In the genomic region with DNA sequence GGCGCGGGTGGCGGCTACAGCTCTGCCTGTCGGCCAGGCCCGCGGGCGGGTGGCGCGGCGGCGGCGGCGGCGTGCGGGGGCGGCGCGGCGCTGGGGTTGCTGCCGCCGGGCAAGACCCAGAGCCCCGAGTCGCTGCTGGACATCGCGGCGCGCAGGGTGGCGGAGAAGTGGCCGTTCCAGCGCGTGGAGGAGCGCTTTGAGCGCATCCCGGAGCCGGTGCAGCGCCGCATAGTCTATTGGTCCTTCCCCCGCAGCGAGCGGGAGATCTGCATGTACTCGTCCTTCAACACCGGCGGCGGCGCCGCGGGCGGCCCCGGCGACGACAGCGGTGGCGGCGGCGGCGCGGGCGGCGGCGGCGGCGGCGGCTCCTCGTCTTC, we compare ENCODE assay signal across 8 cellular contexts. TPM values are rescaled to one million over a fixed set of nuclear protein-coding genes. Genes with fewer than 3 reads are reported as not detected.
DNase-seq lines count a peak whose midpoint lies in the region; ATAC-seq and TF ChIP-seq lines count a peak whose summit lies in the region.

No MANE protein-coding gene starts in this region.

- no peak for ATAC-seq in aorta (ENCODE audit: low FRiP score)

- WGBS in H9 (ENCODE audit: extremely low coverage, insufficient read length, low lambda C conversion rate) = no CpG with 5 or more reads among the region's 64 CpGs
- WGBS in aorta, 2 donors = 0% methylated on average over 23 to 64 of the region's 64 CpGs

- H3K18ac ChIP-seq in H9 (ENCODE audit: insufficient read length, low read depth, low read length) = no peak overlapping the region

- H3K36me3 ChIP-seq in aorta (ENCODE audit: control insufficient read depth in 1 of 2, insufficient read depth in 2 of 2, low read length in 1 of 2) = no peaks in the 10 kb centered on the region

- H2BK120ac ChIP-seq in H9 (ENCODE audit: low read depth, low read length, poor library complexity, severe bottlenecking) = no peak overlapping the region

- no peak overlapping the region for H3T11ph ChIP-seq in H9 (ENCODE audit: low read length)

- H3K4me1 Mint-ChIP-seq in H9 = peaks cover 43 to 44% of the 10 kb centered on the region in 2 experiments
- H3K4me1 Mint-ChIP-seq in T-helper 2 cell treated with Interferon-gamma antibody and Interleukin-4, amounts not matched to agents 5 μg/mL and 100 μg/mL, for 36 hours (ENCODE audit: low read depth) = peaks cover 41% of the 10 kb centered on the region

- H4K91ac ChIP-seq in H9 (ENCODE audit: insufficient read length, low read depth, low read length) = no peak overlapping the region

- H2AFZ ChIP-seq in H9 (ENCODE audit: low read length) = no peak overlapping the region

- no peak overlapping the region for H2BK15ac ChIP-seq in H9 (ENCODE audit: low read depth, low read length)

- H3K79me2 ChIP-seq in H9 (ENCODE audit: insufficient read depth, low read length) = no peaks in the 10 kb centered on the region; the same call in 1 of the 2 replicates

- H3K27me3 ChIP-seq in H9 (ENCODE audit: insufficient read depth, low read length) = peaks cover 35% of the 10 kb centered on the region
- H3K27me3 ChIP-seq in dorsolateral prefrontal cortex = no peaks in the 10 kb centered on the region
- H3K27me3 ChIP-seq in mononuclear cell (ENCODE audit: insufficient read depth, low read length) = no peaks in the 10 kb centered on the region
- H3K27me3 ChIP-seq in aorta (ENCODE audit: control insufficient read depth in 1 of 2, insufficient read depth in 2 of 2, low read length in 1 of 2) = no peaks in the 10 kb centered on the region

- peak overlapping the region; percentile 77 to 81 for H3K4me3 Mint-ChIP-seq in H9
- peak overlapping the region; percentile 95 for H3K4me3 Mint-ChIP-seq in T-helper 2 cell treated with Interferon-gamma antibody and Interleukin-4, amounts not matched to agents 5 μg/mL and 100 μg/mL, for 36 hours

- H4K20me1 ChIP-seq in H9 (ENCODE audit: control insufficient read depth, insufficient read depth, insufficient read length) = no peaks in the 10 kb centered on the region

- peaks cover 4 to 9% (median 8%) of the 10 kb centered on the region in 3 experiments; a peak in 6 of 7 replicates for H3K36me3 Mint-ChIP-seq in H9 (ENCODE audit: insufficient read depth in 1 of 3, low read depth in 3 of 3)
- H3K36me3 Mint-ChIP-seq in T-helper 2 cell treated with Interferon-gamma antibody and Interleukin-4, amounts not matched to agents 5 μg/mL and 100 μg/mL, for 36 hours (ENCODE audit: low read depth) = peaks cover 18% of the 10 kb centered on the region

- H3K79me1 ChIP-seq in H9 (ENCODE audit: insufficient read depth, low read depth, low read length, poor library complexity, severe bottlenecking) = no peaks in the 10 kb centered on the region

- peaks cover 71% of the 10 kb centered on the region for H3K27me3 Mint-ChIP-seq in H9 (ENCODE audit: low read depth)
- peaks cover 38% of the 10 kb centered on the region for H3K27me3 Mint-ChIP-seq in T-helper 2 cell treated with Interferon-gamma antibody and Interleukin-4, amounts not matched to agents 5 μg/mL and 100 μg/mL, for 36 hours (ENCODE audit: low read depth)

- no peak overlapping the region for H2BK12ac ChIP-seq in H9 (ENCODE audit: insufficient read length, low read depth, low read length)

- H4K8ac ChIP-seq in H9 (replicated peaks; ENCODE audit: insufficient read length, low read depth, low read length) = no peak overlapping the region

- H2BK5ac ChIP-seq in H9 (ENCODE audit: insufficient read length, low read length) = no peak overlapping the region

- H3K4me2 ChIP-seq in H9 (ENCODE audit: insufficient read depth, insufficient read length, low read length) = no peak overlapping the region

- DNase-seq in EH (ENCODE audit: low read depth) = peak; percentile 44
- DNase-seq in H9 = no peak
- DNase-seq in T-helper 2 cell treated with Interferon-gamma antibody and Interleukin-4, amounts not matched to agents 5 μg/mL and 100 μg/mL, for 36 hours (ENCODE audit: low spot score) = no peak
- DNase-seq in dorsolateral prefrontal cortex = peak in 8 of 10 donors; percentile 25 to 64 (median 42)
- DNase-seq in aorta = peak; percentile 60 to 85
- no peak for DNase-seq in NCI-H1048 (lab: John Stamatoyannopoulos, UW)
- DNase-seq in HT-29 (ENCODE audit: low spot score) = no peak

- peak overlapping the region; percentile 86 for H3K14ac ChIP-seq in H9 (ENCODE audit: insufficient read depth, low read length)

- H2AK5ac ChIP-seq in H9 (ENCODE audit: insufficient read length, low read length) = no peak overlapping the region

- peaks cover 18% of the 10 kb centered on the region for H3K23me2 ChIP-seq in H9 (ENCODE audit: insufficient read length, low read depth, low read length, poor library complexity, severe bottlenecking)

- H3K56ac ChIP-seq in H9 (ENCODE audit: insufficient read length, low read depth, low read length) = no peak overlapping the region

- no peak overlapping the region for H4K5ac ChIP-seq in H9 (ENCODE audit: insufficient read length, low read depth, low read length)

- no peak overlapping the region for H3K9ac ChIP-seq in H9 (ENCODE audit: extremely low read depth, insufficient read length, low read length)

- H3K9me3 Mint-ChIP-seq in H9 = no peaks in the 10 kb centered on the region; a peak in 1 of 5 replicates
- H3K9me3 Mint-ChIP-seq in T-helper 2 cell treated with Interferon-gamma antibody and Interleukin-4, amounts not matched to agents 5 μg/mL and 100 μg/mL, for 36 hours = no peaks in the 10 kb centered on the region

- H3K4me3 ChIP-seq in dorsolateral prefrontal cortex (peak overlapping the region in 55 of 59 donors; percentile 30 to 98 (median 89)), mononuclear cell (ENCODE audit: low read length) (peak overlapping the region; percentile 52), aorta (ENCODE audit: low read length in 2 of 2) (peak overlapping the region; percentile 90 to 98)

- no peak overlapping the region for H3K27ac ChIP-seq in H9 (ENCODE audit: insufficient read length, low read depth, low read length)
- peak overlapping the region in 30 of 59 donors; percentile 57 to 98 (median 78) for H3K27ac ChIP-seq in dorsolateral prefrontal cortex
- peak overlapping the region; percentile 99 for H3K27ac ChIP-seq in aorta (ENCODE audit: low read depth in 1 of 2, low read length in 2 of 2)

- H3K9me3 ChIP-seq in H9 (ENCODE audit: control insufficient read depth, low read depth, low read length) (no peaks in the 10 kb centered on the region), mononuclear cell (ENCODE audit: low read depth, low read length) (no peaks in the 10 kb centered on the region), aorta (ENCODE audit: control insufficient read depth, low read length) (no peaks in the 10 kb centered on the region)

- no peak overlapping the region for H3K4ac ChIP-seq in H9 (ENCODE audit: low read depth, low read length)

- H3K4me1 ChIP-seq in H9 (ENCODE audit: insufficient read depth, low read length) (peaks cover 5% of the 10 kb centered on the region; the same call in 1 of the 2 replicates), mononuclear cell (ENCODE audit: insufficient read depth, low read length) (peaks cover 52% of the 10 kb centered on the region), aorta (ENCODE audit: control insufficient read depth in 1 of 2, insufficient read depth in 2 of 2, low read length in 2 of 2) (peaks cover 0 to 4% of the 10 kb centered on the region in 2 donors)

- H3K23ac ChIP-seq in H9 (ENCODE audit: insufficient read length, low read depth, low read length) = no peak overlapping the region

- intact Hi-C loops in dorsolateral prefrontal cortex (cut with DNase I) (loop anchor here (5.0 kb wide), 8 partner anchors 75 to 485 kb away; a partner anchor contains a TSS), aorta (cut with DNase I) (loop anchor here (1.0 to 10.0 kb wide), 10 partner anchors 76 to 385 kb away; a partner anchor contains a TSS)

- H3K27ac Mint-ChIP-seq in H9 = no peak overlapping the region
- peak overlapping the region; percentile 98 for H3K27ac Mint-ChIP-seq in T-helper 2 cell treated with Interferon-gamma antibody and Interleukin-4, amounts not matched to agents 5 μg/mL and 100 μg/mL, for 36 hours

- TF ChIP-seq CTCF in H9 (conservative IDR thresholded peaks at IDR 0.05) (no peak), dorsolateral prefrontal cortex (IDR thresholded peaks at IDR 0.05 in 54 of 56, conservative IDR thresholded peaks at IDR 0.05 in 2 of 56; ENCODE audit: low read depth in 1 of 56, partially characterized antibody in 56 of 56) (no peak)

- H2BK20ac ChIP-seq in H9 (ENCODE audit: low read depth, low read length, poor library complexity, severe bottlenecking) = no peak overlapping the region

RNA-seq across cellular contexts. Expression of a gene that starts 0.3 kb away (rescaled TPM):
- 11.0 and 11.5 TPM in 2 replicates for total RNA-seq in H9 (2021)
- 10 to 100 TPM; 22.5 to 67.2 (median 31.6) TPM for total RNA-seq in dorsolateral prefrontal cortex
- 4.9 TPM for total RNA-seq in mononuclear cell
- total RNA-seq in aorta = 10 to 100 TPM; 19.5 to 21.8 TPM
- 1 to 10 TPM; 3.4 to 5.3 TPM for polyA plus RNA-seq in aorta
- total RNA-seq in HT-29 (2014; rRNA removed; shearing (Covaris generic)) = 3.0 and 3.2 TPM in 2 replicates

Comparison
In these comparisons a context has a peak if more than half of its experiments do, and no peak if none do; other contexts are left out.
1. DNase-seq: peak in EH (single experiment), dorsolateral prefrontal cortex (8 of 10) and aorta (2 of 2); none in H9 (single experiment), T-helper 2 cell treated with Interferon-gamma antibody and Interleukin-4, amounts not matched to agents 5 μg/mL and 100 μg/mL, for 36 hours (single experiment), NCI-H1048 (single experiment) and HT-29 (single experiment).
2. Peak in every context shown above with its lines, with median percentiles within 50 percentile points of each other: H3K4me3 ChIP-seq.